Comparison of ENCODE assay signal across 28 cellular contexts in the genomic region with DNA sequence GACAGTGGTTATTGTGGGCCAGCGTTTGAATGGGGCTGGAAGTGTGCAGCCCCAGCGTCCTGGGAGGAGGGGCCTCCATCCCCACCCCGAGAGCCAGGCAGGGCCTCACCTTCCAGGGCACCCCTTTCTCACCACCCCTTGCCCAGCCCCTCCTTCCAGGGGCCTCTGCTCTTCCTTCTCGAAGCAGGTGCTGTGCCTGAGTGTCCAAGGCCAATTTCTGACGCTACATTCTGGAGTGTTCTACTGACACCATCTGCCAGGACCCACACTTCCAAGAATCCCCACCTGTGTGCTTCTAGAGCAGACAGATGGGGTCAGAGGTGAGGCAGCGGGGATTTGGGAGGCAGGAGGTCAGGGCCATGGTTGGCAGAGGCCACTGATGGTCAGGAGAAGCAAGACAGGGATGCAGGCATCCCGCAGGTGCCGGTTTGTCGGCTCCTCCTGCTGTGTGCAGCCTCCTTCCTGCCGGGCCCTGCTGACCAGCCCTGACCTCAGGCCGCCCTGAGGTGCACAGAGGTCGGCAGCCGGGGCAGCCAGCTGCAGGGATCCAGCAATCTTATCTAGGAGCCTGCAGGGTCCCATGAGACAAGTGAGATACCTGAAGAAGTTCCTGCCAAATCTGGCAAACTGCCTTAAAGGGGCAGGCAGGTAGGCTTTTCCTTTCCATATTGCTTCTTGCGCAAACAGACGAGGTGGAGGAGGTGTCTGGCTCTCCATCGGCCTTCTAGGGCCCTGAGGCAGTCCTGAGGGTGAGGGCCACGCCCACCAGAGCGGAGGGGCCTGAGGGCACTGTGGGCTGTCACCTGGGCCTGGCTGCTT. TPM values are rescaled to one million over a fixed set of nuclear protein-coding genes. Genes with fewer than 3 reads are reported as not detected.
DNase-seq lines count a peak whose midpoint lies in the region; ATAC-seq and TF ChIP-seq lines count a peak whose summit lies in the region.
"Had no signal": no experiment of that assay in that cellular context is flagged by ENCODE, and none has a peak within 500 bp of the region (broad histone marks: within the 10 kb centered on the region; RNA-seq: fewer than 3 reads in every experiment).

No MANE protein-coding gene starts in this region.

- TF ChIP-seq EP300 in stomach (IDR thresholded peaks at IDR 0.05): no peak

- TF ChIP-seq POLR2A in stomach (IDR thresholded peaks at IDR 0.05): no peak

- no peaks in the 10 kb centered on the region for H3K27me3 ChIP-seq in stomach
- H3K27me3 ChIP-seq: BLaER1 treated with 17β-estradiol and CSF1 and Interleukin-3, amounts not matched to agents 10 nM and 100 nM; cardiac muscle cell; pancreas had no signal

- H3K9me3 ChIP-seq in stomach: no peaks in the 10 kb centered on the region
- H3K9me3 ChIP-seq: pancreas, SK-N-SH, suprapubic skin had no signal

- H3K4me1 ChIP-seq in stomach: peaks cover 0 to 8% (median 2%) of the 10 kb centered on the region in 4 donors
- H3K4me1 ChIP-seq: suprapubic skin had no signal

- no peaks in the 10 kb centered on the region for H3K9me3 Mint-ChIP-seq in activated CD8-positive, alpha-beta memory T cell treated with anti-CD3 and anti-CD28 coated beads, Interleukin-2, amount 10 ng/mL, durations not matched to agents 7 days and 5 days (ENCODE audit: low read depth)
- H3K9me3 Mint-ChIP-seq: T-helper 2 cell treated with Interferon-gamma antibody and Interleukin-4, amounts not matched to agents 5 μg/mL and 100 μg/mL, for 36 hours had no signal

- no peak overlapping the region for H3K27ac Mint-ChIP-seq in activated CD8-positive, alpha-beta memory T cell treated with anti-CD3 and anti-CD28 coated beads, Interleukin-2, amount 10 ng/mL, durations not matched to agents 7 days and 5 days
- H3K27ac Mint-ChIP-seq: naive B cell; T-helper 2 cell treated with Interferon-gamma antibody and Interleukin-4, amounts not matched to agents 5 μg/mL and 100 μg/mL, for 36 hours had no signal

- no peak for TF ChIP-seq CTCF in stomach (IDR thresholded peaks at IDR 0.05)

- intact Hi-C loops in stomach (cut with DNase I; ENCODE audit: low total_unique reads): no loop called here

- peak; percentile 35 for DNase-seq in activated CD8-positive, alpha-beta memory T cell treated with anti-CD3 and anti-CD28 coated beads for 24 hours
- no peak for DNase-seq in activated CD8-positive, alpha-beta memory T cell treated with anti-CD3 and anti-CD28 coated beads, Interleukin-2, amount 50 U/mL, for 4 hours
- DNase-seq in activated CD8-positive, alpha-beta memory T cell treated with anti-CD3 and anti-CD28 coated beads, Interleukin-2, amount 10 ng/mL, durations not matched to agents 7 days and 5 days: peak; percentile 27
- peak; percentile 67 for DNase-seq in islet precursor cell
- DNase-seq in stomach: peak; percentile 19
- DNase-seq in NOMO-1 treated with dmso at 0.1 percent for 144 hours (lab: John Stamatoyannopoulos, UW; ENCODE audit: unreplicated experiment): no peak
- DNase-seq in SK-N-DZ (ENCODE audit: low spot score): no peak
- no peak for DNase-seq in Ammon's horn (ENCODE audit: low spot score)
- DNase-seq: activated CD4-positive, alpha-beta T cell treated with anti-CD3 and anti-CD28 coated beads, Interleukin-2, amount 50 U/mL, for 4 hours; activated naive CD4-positive, alpha-beta T cell; amniotic stem cell; foreskin fibroblast; hippocampal formation; Kasumi-1; kidney glomerular epithelial cell; mesenchymal stem cell; naive B cell; NCI-H1092 treated with DMSO at 0.1 percent for 48 hours; NCI-H82; WERI-Rb-1 had no signal

- no peak for ATAC-seq in activated CD8-positive, alpha-beta memory T cell treated with anti-CD3 and anti-CD28 coated beads, Interleukin-2, amount 10 ng/mL, durations not matched to agents 7 days and 5 days
- ATAC-seq: sciatic nerve had no signal

- no peaks in the 10 kb centered on the region for H3K36me3 Mint-ChIP-seq in activated CD8-positive, alpha-beta memory T cell treated with anti-CD3 and anti-CD28 coated beads, Interleukin-2, amount 10 ng/mL, durations not matched to agents 7 days and 5 days
- H3K36me3 Mint-ChIP-seq: naive B cell had no signal

- WGBS in stomach, 5 donors: 51 to 70% (median 61%) methylated on average over 13 to 18 of the region's 18 CpGs

- H3K27ac ChIP-seq in stomach: no peak overlapping the region
- H3K27ac ChIP-seq: BLaER1 treated with 17β-estradiol and CSF1 and Interleukin-3, amounts not matched to agents 10 nM and 100 nM; cardiac muscle cell; pancreas; suprapubic skin; WERI-Rb-1 had no signal

- H3K4me3 ChIP-seq in stomach: no peak overlapping the region
- H3K4me3 ChIP-seq: BLaER1 treated with 17β-estradiol and CSF1 and Interleukin-3, amounts not matched to agents 10 nM and 100 nM; cardiac muscle cell; pancreas; suprapubic skin had no signal

- peaks cover 13% of the 10 kb centered on the region for H3K27me3 Mint-ChIP-seq in activated CD8-positive, alpha-beta memory T cell treated with anti-CD3 and anti-CD28 coated beads, Interleukin-2, amount 10 ng/mL, durations not matched to agents 7 days and 5 days

- no peaks in the 10 kb centered on the region for H3K4me1 Mint-ChIP-seq in activated CD8-positive, alpha-beta memory T cell treated with anti-CD3 and anti-CD28 coated beads, Interleukin-2, amount 10 ng/mL, durations not matched to agents 7 days and 5 days

- CTCF ChIA-PET in activated CD8-positive, alpha-beta memory T cell treated with anti-CD3 and anti-CD28 coated beads, Interleukin-2, amount 10 ng/mL, durations not matched to agents 7 days and 5 days (lab: Charles Lee): no interaction called here

- H3K36me3 ChIP-seq in stomach: no peaks in the 10 kb centered on the region
- H3K36me3 ChIP-seq: BLaER1 treated with 17β-estradiol and CSF1 and Interleukin-3, amounts not matched to agents 10 nM and 100 nM; cardiac muscle cell; pancreas; suprapubic skin; WERI-Rb-1 had no signal

- no peak overlapping the region for H3K4me3 Mint-ChIP-seq in activated CD8-positive, alpha-beta memory T cell treated with anti-CD3 and anti-CD28 coated beads, Interleukin-2, amount 10 ng/mL, durations not matched to agents 7 days and 5 days
- H3K4me3 Mint-ChIP-seq: naive B cell; T-helper 2 cell treated with Interferon-gamma antibody and Interleukin-4, amounts not matched to agents 5 μg/mL and 100 μg/mL, for 36 hours had no signal

RNA-seq across cellular contexts. Expression of gene MSANTD1, which starts 18.8 kb away (rescaled TPM):
- total RNA-seq in activated CD8-positive, alpha-beta memory T cell treated with anti-CD3 and anti-CD28 coated beads, Interleukin-2, amount 10 ng/mL, durations not matched to agents 7 days and 5 days: under 1 TPM; 0.73 to 0.82 TPM
- 1 to 10 TPM in 4 of 5 donors, not detected in 1; 1.7 to 5.8 (median 4.1) TPM for total RNA-seq in stomach
- 1 to 10 TPM in 1 of 3 donors, under 1 TPM in 1, not detected in 1; 0.31 to 1.1 TPM for polyA plus RNA-seq in stomach
- 0.14 and 0.42 TPM in 2 replicates for polyA plus RNA-seq in SK-N-DZ (2014; cell fraction: cytosol; rRNA removed)
- polyA plus RNA-seq in SK-N-DZ (2014; cell fraction: nucleus; rRNA removed): 0.55 and 0.96 TPM in 2 replicates
- total RNA-seq: epithelial cell of proximal tubule had no signal

RNA-seq across cellular contexts. Expression of gene RGS12, which starts 25.0 kb away (rescaled TPM):
- total RNA-seq in activated CD8-positive, alpha-beta memory T cell treated with anti-CD3 and anti-CD28 coated beads, Interleukin-2, amount 10 ng/mL, durations not matched to agents 7 days and 5 days: 1 to 10 TPM; 2.1 to 5.0 TPM
- total RNA-seq in stomach: 10 to 100 TPM in 2 of 5 donors, 1 to 10 TPM in 3; 3.5 to 51.8 (median 9.0) TPM
- polyA plus RNA-seq in stomach: 10 to 100 TPM; 18.9 to 35.2 (median 20.5) TPM
- 29.6 and 37.0 TPM in 2 replicates for polyA plus RNA-seq in SK-N-DZ (2014; cell fraction: cytosol; rRNA removed)
- polyA plus RNA-seq in SK-N-DZ (2014; cell fraction: nucleus; rRNA removed): 54.3 and 245 TPM in 2 replicates

Comparison
In these comparisons a context has a peak if more than half of its experiments do, and no peak if none do; other contexts are left out.
1. DNase-seq: peak in activated CD8-positive, alpha-beta memory T cell treated with anti-CD3 and anti-CD28 coated beads for 24 hours (single experiment), activated CD8-positive, alpha-beta memory T cell treated with anti-CD3 and anti-CD28 coated beads, Interleukin-2, amount 10 ng/mL, durations not matched to agents 7 days and 5 days (single experiment), islet precursor cell (single experiment) and stomach (single experiment); none in activated CD8-positive, alpha-beta memory T cell treated with anti-CD3 and anti-CD28 coated beads, Interleukin-2, amount 50 U/mL, for 4 hours (single experiment), NOMO-1 treated with dmso at 0.1 percent for 144 hours (single experiment), SK-N-DZ (single experiment) and Ammon's horn (single experiment).